In the genomic region with DNA sequence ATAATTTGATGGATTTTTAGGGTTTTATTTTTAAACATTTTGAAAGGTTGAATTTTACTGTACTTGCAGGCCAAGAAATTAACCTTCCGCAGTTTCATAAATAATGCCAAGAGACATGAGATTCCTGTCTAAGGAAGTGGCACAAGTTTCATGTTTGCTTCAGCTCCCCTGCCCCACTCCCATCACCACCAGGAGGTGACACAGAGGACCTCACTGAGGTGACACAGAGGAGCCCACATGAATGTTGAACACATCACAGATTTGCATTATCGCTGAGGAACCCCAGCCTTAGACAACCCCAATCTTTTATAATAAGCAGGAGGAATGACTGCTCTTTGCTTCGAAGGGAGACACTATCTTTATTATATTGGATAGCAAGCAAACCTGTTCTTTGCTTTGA, we compare ENCODE assay signal across 24 cellular contexts.
"Had no signal": no experiment of that assay in that cellular context is flagged by ENCODE, and none has a peak within 500 bp of the region (broad histone marks: within the 10 kb centered on the region; RNA-seq: fewer than 3 reads in every experiment).

No MANE protein-coding gene starts in this region.

- H3K4me1 ChIP-seq: parathyroid adenoma, psoas muscle, right lobe of liver, sigmoid colon, stomach, thyroid gland, transverse colon, upper lobe of right lung, uterus had no signal

- H3K27me3 ChIP-seq: neutrophil, ovary, right lobe of liver, sigmoid colon, stomach, thyroid gland, transverse colon, upper lobe of right lung, uterus had no signal

- H3K9ac ChIP-seq: parathyroid adenoma had no signal

- H3K9me3 ChIP-seq: neutrophil, ovary, psoas muscle, right lobe of liver, sigmoid colon, stomach, thoracic aorta, thyroid gland, transverse colon, upper lobe of right lung, uterus had no signal

- H2AFZ ChIP-seq: parathyroid adenoma had no signal

- H3K27ac ChIP-seq: neutrophil, ovary, parathyroid adenoma, psoas muscle, right lobe of liver, sigmoid colon, stomach, thoracic aorta, thyroid gland, transverse colon, upper lobe of right lung, uterus had no signal

- H3K36me3 ChIP-seq: neutrophil, ovary, right lobe of liver, sigmoid colon, stomach, thoracic aorta, thyroid gland, transverse colon, upper lobe of right lung, uterus had no signal

- H3K79me2 ChIP-seq: parathyroid adenoma had no signal

- DNase-seq: naive thymus-derived CD4-positive, alpha-beta T cell; natural killer cell; nucleus accumbens; ovary; posterior cingulate gyrus; psoas muscle; right cardiac atrium; right lobe of liver; sigmoid colon; small intestine; stimulated activated CD4-positive, alpha-beta T cell treated with anti-CD3 and anti-CD28 coated beads, Interleukin-15, amount 100 ng/mL, for 24 hours; stimulated activated CD4-positive, alpha-beta T cell treated with anti-CD3 and anti-CD28 coated beads, Interleukin-2, amount 100 ng/mL, for 24 hours; stimulated activated CD4-positive, alpha-beta T cell treated with anti-CD3 and anti-CD28 coated beads, Interleukin-2, amount 100 ng/mL, for 48 hours; stimulated activated CD4-positive, alpha-beta T cell treated with anti-CD3 and anti-CD28 coated beads, Interleukin-4, amount 100 ng/mL, for 24 hours; stimulated activated naive B cell treated with anti-CD40 and anti-IgM and Interleukin-4, amounts not matched to agents 10 μg/mL and 1 μg/mL and 100 μg/mL, for 72 hours; stimulated activated naive CD4-positive, alpha-beta T cell treated with Interleukin-2 at 50 U/mL for 16 hours; stomach; thyroid gland; transverse colon; upper lobe of right lung; uterus had no signal

- H3K4me3 ChIP-seq: ovary, psoas muscle, right lobe of liver, sigmoid colon, stomach, thoracic aorta, thyroid gland, transverse colon, upper lobe of right lung, uterus had no signal
